In genomic region chr3:48503406-48504050, GRCh38 we compare ENCODE assay signal across 8 cellular contexts. TPM values are rescaled to one million over a fixed set of nuclear protein-coding genes. Genes with fewer than 3 reads are reported as not detected.
DNase-seq lines count a peak whose midpoint lies in the region; ATAC-seq, FAIRE-seq and TF ChIP-seq lines count a peak whose summit lies in the region.

No MANE protein-coding gene starts in this region.

- in situ Hi-C loops in brain microvascular endothelial cell (cut with HindIII; ENCODE audit: low pct_ligation_motif_present, low sequenced_read_pairs) (no loop called here), G401 (cut with HindIII; ENCODE audit: low sequenced_read_pairs) (no loop called here)

- no peak for FAIRE-seq in kidney (lab: Jason Lieb, UNC)

- DNase-seq in AG08395 (ENCODE audit: low spot score) (peak; percentile 54), HuH-7 (ENCODE audit: low spot score) (peak; percentile 59), brain microvascular endothelial cell (peak; percentile 29), kidney (peak; percentile 87), G401 (ENCODE audit: low spot score) (no peak), NCI-H510A (lab: John Stamatoyannopoulos, UW) (no peak)
- DNase-seq in stimulated activated naive CD8-positive, alpha-beta T cell treated with anti-CD3 and anti-CD28 coated beads, Interleukin-15, Interleukin-2, amounts not matched to agents 100 U/mL and 50 U/mL, for 24 hours, result peak; percentile 41

- H3K27ac ChIP-seq in brain microvascular endothelial cell (no peak overlapping the region), kidney (ENCODE audit: low read depth in 2 of 2, low read length in 2 of 2) (peak overlapping the region; percentile 82 to 92)

- intact Hi-C loops in kidney (cut with DNase I), result loop anchor here (5.0 kb wide), 1 partner anchor 36 kb away; a partner anchor contains a TSS

- H3K9ac ChIP-seq in kidney (ENCODE audit: low read length in 2 of 2), result peak overlapping the region; percentile 84 to 87

- H3K36me3 ChIP-seq in brain microvascular endothelial cell (replicated peaks) (no peaks in the 10 kb centered on the region), kidney (ENCODE audit: control insufficient read depth in 1 of 2, insufficient read depth in 2 of 2, low read length in 2 of 2) (no peaks in the 10 kb centered on the region)

- no peak for ATAC-seq in stimulated activated naive CD8-positive, alpha-beta T cell treated with anti-CD3 and anti-CD28 coated beads, Interleukin-15, Interleukin-2, amounts not matched to agents 100 U/mL and 50 U/mL, for 24 hours
- ATAC-seq in HG02884 (IDR thresholded peaks at IDR 0.05; ENCODE audit: unreplicated experiment), result no peak

- peaks cover 0 to 15% of the 10 kb centered on the region in 2 donors for H3K4me1 ChIP-seq in kidney (ENCODE audit: control insufficient read depth in 1 of 2, insufficient read depth in 1 of 2, low read depth in 1 of 2, low read length in 2 of 2)

- H3K9me3 ChIP-seq in kidney (ENCODE audit: control insufficient read depth in 1 of 2, low read length in 2 of 2), result no peaks in the 10 kb centered on the region

- TF ChIP-seq CTCF in brain microvascular endothelial cell (IDR thresholded peaks at IDR 0.05; ENCODE audit: low read depth, low read length, missing control alignments), result no peak
- TF ChIP-seq CTCF in kidney (IDR thresholded peaks at IDR 0.05; ENCODE audit: borderline replicate concordance, extremely low read depth, insufficient read depth), result no peak

- H3K27me3 ChIP-seq in brain microvascular endothelial cell (replicated peaks), result no peaks in the 10 kb centered on the region

- H3K4me3 ChIP-seq in brain microvascular endothelial cell (ENCODE audit: low read depth, low read length) (peak overlapping the region; percentile 74), kidney (ENCODE audit: low read length in 2 of 2) (peak overlapping the region; percentile 67 to 77)

RNA-seq across cellular contexts. Expression of gene SHISA5, which starts 0.4 kb away (rescaled TPM):
- total RNA-seq in kidney, result 214 TPM
- 157 TPM for polyA plus RNA-seq in kidney (ENCODE audit: insufficient read depth, low read depth, low replicate concordance)
- 115 and 124 TPM in 2 replicates for total RNA-seq in G401 (2014; rRNA removed; shearing (Covaris generic))

RNA-seq across cellular contexts. Expression of gene PFKFB4, which starts 53.1 kb away (rescaled TPM):
- total RNA-seq in kidney, result 4.6 TPM
- 2.1 TPM for polyA plus RNA-seq in kidney (ENCODE audit: insufficient read depth, low read depth, low replicate concordance)
- total RNA-seq in G401 (2014; rRNA removed; shearing (Covaris generic)), result 9.7 and 18.8 TPM in 2 replicates

RNA-seq across cellular contexts. Expression of gene ATRIP, which starts 57.0 kb away (rescaled TPM):
- 6.7 TPM for total RNA-seq in kidney
- 5.4 TPM for polyA plus RNA-seq in kidney (ENCODE audit: insufficient read depth, low read depth, low replicate concordance)
- 10.8 and 12.6 TPM in 2 replicates for total RNA-seq in G401 (2014; rRNA removed; shearing (Covaris generic))

Comparison
In these comparisons a context has a peak if more than half of its experiments do, and no peak if none do; other contexts are left out.
1. DNase-seq: peak in AG08395 (single experiment), HuH-7 (single experiment), brain microvascular endothelial cell (single experiment), kidney (single experiment) and stimulated activated naive CD8-positive, alpha-beta T cell treated with anti-CD3 and anti-CD28 coated beads, Interleukin-15, Interleukin-2, amounts not matched to agents 100 U/mL and 50 U/mL, for 24 hours (single experiment); none in G401 (single experiment) and NCI-H510A (single experiment).